Comparison of ENCODE assay signal across 8 cellular contexts in genomic region chr12:117119592-117120198, GRCh38. TPM values are rescaled to one million over a fixed set of nuclear protein-coding genes. Genes with fewer than 3 reads are reported as not detected.
DNase-seq lines count a peak whose midpoint lies in the region; ATAC-seq and FAIRE-seq lines count a peak whose summit lies in the region.

No MANE protein-coding gene starts in this region.

- no peak overlapping the region for H3K18ac ChIP-seq in mesendoderm (ENCODE audit: low read length)

- H3K79me2 ChIP-seq in mesendoderm (ENCODE audit: control insufficient read depth, insufficient read depth, low read length): no peaks in the 10 kb centered on the region

- no peak overlapping the region for H4K8ac ChIP-seq in mesendoderm (ENCODE audit: low read depth, low read length)

- H3K79me1 ChIP-seq in mesendoderm (ENCODE audit: low read length): no peaks in the 10 kb centered on the region

- ATAC-seq in HG02852 (IDR thresholded peaks at IDR 0.05; ENCODE audit: unreplicated experiment) (peak; percentile 47), GM18873 (IDR thresholded peaks at IDR 0.05; ENCODE audit: low FRiP score, unreplicated experiment) (no peak), GM18517 (IDR thresholded peaks at IDR 0.05; ENCODE audit: unreplicated experiment) (no peak)

- H2AK5ac ChIP-seq in mesendoderm (ENCODE audit: low read length): no peak overlapping the region

- no peak overlapping the region for H4K5ac ChIP-seq in mesendoderm (ENCODE audit: low read length)

- no peaks in the 10 kb centered on the region for H3K27me3 ChIP-seq in mesendoderm (ENCODE audit: insufficient read depth, low read length, poor library complexity)

- FAIRE-seq in RCC 7860 (lab: Jason Lieb, UNC): no peak

- peak overlapping the region; percentile 45 for H3K4ac ChIP-seq in mesendoderm (ENCODE audit: low read depth, low read length)

- H2BK15ac ChIP-seq in mesendoderm (replicated peaks; ENCODE audit: low read depth): no peak overlapping the region

- H3K4me3 ChIP-seq in mesendoderm (ENCODE audit: low read length): no peak overlapping the region

- H2BK120ac ChIP-seq in mesendoderm (ENCODE audit: low read depth, low read length): no peak overlapping the region

- no peak overlapping the region for H3K56ac ChIP-seq in mesendoderm (ENCODE audit: low read length)

- no peak overlapping the region for H3K9ac ChIP-seq in mesendoderm (ENCODE audit: low read length)

- no peak overlapping the region for H3K4me2 ChIP-seq in mesendoderm (ENCODE audit: low read length)

- H3K4me1 ChIP-seq in mesendoderm (ENCODE audit: control insufficient read depth, low read depth, low read length): peaks cover 2% of the 10 kb centered on the region

- no peak overlapping the region for H3K23ac ChIP-seq in mesendoderm (ENCODE audit: low read length)

- WGBS in mesendoderm (ENCODE audit: extremely low coverage, insufficient coverage, low lambda C conversion rate): no CpG with 5 or more reads among the region's 6 CpGs

- no peak overlapping the region for H3K27ac ChIP-seq in mesendoderm (ENCODE audit: low read depth, low read length)

- H3K36me3 ChIP-seq in mesendoderm (ENCODE audit: control insufficient read depth, insufficient read depth, low read length): no peaks in the 10 kb centered on the region

- peak; percentile 54 for DNase-seq in DMS53 treated with DMSO at 0.1 percent for 48 hours (lab: John Stamatoyannopoulos, UW; ENCODE audit: unreplicated experiment)
- peak; percentile 13 for DNase-seq in RCC 7860 (ENCODE audit: low spot score)
- DNase-seq in cerebellar cortex (ENCODE audit: low spot score): peak; percentile 36
- DNase-seq in mesendoderm: peak; percentile 80
- DNase-seq in midbrain (lab: John Stamatoyannopoulos, UW): no peak

- no peak overlapping the region for H2BK5ac ChIP-seq in mesendoderm (ENCODE audit: low read length)

RNA-seq across cellular contexts. Expression of gene TESC, which starts 20.5 kb away (rescaled TPM):
- polyA plus RNA-seq in mesendoderm (2013, experiment 1 of 2): 1.5 TPM
- 1.4 TPM for polyA plus RNA-seq in mesendoderm (2013, experiment 2 of 2)
